Comparison of ENCODE assay signal across 19 cellular contexts in the genomic region with DNA sequence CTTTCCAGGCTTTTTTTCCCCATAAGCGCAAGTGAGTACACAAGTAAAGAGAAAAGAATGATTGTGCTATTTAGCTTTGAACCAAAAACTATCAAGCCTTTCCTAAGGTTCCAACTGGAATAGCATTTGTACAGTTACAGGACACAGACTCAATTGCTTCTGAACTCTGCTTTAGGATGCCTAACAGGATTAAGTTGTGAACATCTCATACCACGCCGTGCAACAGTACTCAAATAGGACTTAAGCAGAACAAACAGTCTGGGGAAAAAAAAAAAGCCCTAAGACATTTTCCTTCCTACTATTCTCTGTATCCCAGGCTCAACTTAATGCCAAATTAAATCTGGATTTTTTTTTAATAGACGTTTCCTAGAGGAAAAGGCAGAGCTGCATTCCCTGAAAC.
DNase-seq lines count a peak whose midpoint lies in the region; ATAC-seq and TF ChIP-seq lines count a peak whose summit lies in the region.
"Had no signal": no experiment of that assay in that cellular context is flagged by ENCODE, and none has a peak within 500 bp of the region (broad histone marks: within the 10 kb centered on the region; RNA-seq: fewer than 3 reads in every experiment).

No MANE protein-coding gene starts in this region.

- H3K9ac ChIP-seq in rectal smooth muscle tissue (ENCODE audit: low read length), result no peak overlapping the region
- H3K9ac ChIP-seq: BLaER1 had no signal

- H3K4me1 ChIP-seq in heart left ventricle (peaks cover 0 to 79% (median 48%) of the 10 kb centered on the region in 12 donors), esophagus (ENCODE audit: control insufficient read depth in 2 of 2, insufficient read depth in 2 of 2, low read length in 1 of 2) (peaks cover 2 to 6% of the 10 kb centered on the region in 2 donors), rectal smooth muscle tissue (ENCODE audit: control insufficient read depth, insufficient read depth, low read length) (peaks cover 38% of the 10 kb centered on the region), transverse colon (peaks cover 11 to 56% (median 19%) of the 10 kb centered on the region in 4 donors)

- no peak overlapping the region for H3K4me3 ChIP-seq in heart left ventricle
- no peak overlapping the region for H3K4me3 ChIP-seq in esophagus (ENCODE audit: low read depth in 1 of 2, low read length in 2 of 2)
- H3K4me3 ChIP-seq in rectal smooth muscle tissue (ENCODE audit: low read length), result no peak overlapping the region
- no peak overlapping the region for H3K4me3 ChIP-seq in transverse colon
- H3K4me3 ChIP-seq: BLaER1 had no signal

- intact Hi-C loops in heart left ventricle (cut with DNase I), result no loop called here
- intact Hi-C loops in Right ventricle myocardium inferior (cut with DNase I), result no loop called here
- intact Hi-C loops in transverse colon (cut with DNase I; ENCODE audit: low total_unique reads), result no loop called here

- H3K27me3 Mint-ChIP-seq in activated CD4-positive, alpha-beta memory T cell treated with anti-CD3 and anti-CD28 coated beads, Interleukin-2, amount 10 ng/mL, durations not matched to agents 7 days and 5 days, result no peaks in the 10 kb centered on the region

- no peak overlapping the region for H3K27ac Mint-ChIP-seq in activated CD4-positive, alpha-beta memory T cell treated with anti-CD3 and anti-CD28 coated beads, Interleukin-2, amount 10 ng/mL, durations not matched to agents 7 days and 5 days
- H3K27ac Mint-ChIP-seq: CD8-positive, alpha-beta T cell had no signal

- no peak for DNase-seq in heart left ventricle
- no peak for DNase-seq in Right ventricle myocardium inferior (ENCODE audit: missing footprints)
- no peak for DNase-seq in transverse colon
- no peak for DNase-seq in activated CD4-positive, alpha-beta memory T cell treated with anti-CD3 and anti-CD28 coated beads, Interleukin-2, amount 10 ng/mL, durations not matched to agents 7 days and 5 days
- DNase-seq in NAMALWA (ENCODE audit: low spot score), result no peak
- DNase-seq in stimulated activated CD4-positive, alpha-beta T cell treated with anti-CD3 and anti-CD28 coated beads, Interleukin-2, amount 100 ng/mL, for 24 hours, result no peak
- DNase-seq: CD8-positive, alpha-beta T cell; DMS79; H9; NCI-H187; NCI-H345; NCI-H526; NK-92 treated with Interleukin-12 subunit alpha and Interleukin-12 subunit beta, amount 100 ng/mL, for 24 hours; RPMI8226 had no signal

- in situ Hi-C loops in transverse colon (cut with MboI; ENCODE audit: low pct_ligation_motif_present in 1 of 4, low pct_unique_long_range_greater_than_20kb in 1 of 4, low sequenced_read_pairs in 3 of 4), result no loop called here

- POLR2A ChIA-PET in activated CD4-positive, alpha-beta memory T cell treated with anti-CD3 and anti-CD28 coated beads, Interleukin-2, amount 10 ng/mL, durations not matched to agents 7 days and 5 days (lab: Charles Lee), result no interaction called here

- no peak overlapping the region for H3K4me3 Mint-ChIP-seq in activated CD4-positive, alpha-beta memory T cell treated with anti-CD3 and anti-CD28 coated beads, Interleukin-2, amount 10 ng/mL, durations not matched to agents 7 days and 5 days
- H3K4me3 Mint-ChIP-seq: CD8-positive, alpha-beta T cell; H9 had no signal

- H3K36me3 Mint-ChIP-seq in activated CD4-positive, alpha-beta memory T cell treated with anti-CD3 and anti-CD28 coated beads, Interleukin-2, amount 10 ng/mL, durations not matched to agents 7 days and 5 days (ENCODE audit: low read depth), result no peaks in the 10 kb centered on the region
- H3K36me3 Mint-ChIP-seq: CD8-positive, alpha-beta T cell had no signal

- CTCF ChIA-PET in activated CD4-positive, alpha-beta memory T cell treated with anti-CD3 and anti-CD28 coated beads, Interleukin-2, amount 10 ng/mL, durations not matched to agents 7 days and 5 days (lab: Charles Lee), result no interaction called here

- H3K36me3 ChIP-seq in heart left ventricle, result peaks cover 0 to 52% (median 20%) of the 10 kb centered on the region in 9 donors
- H3K36me3 ChIP-seq in esophagus (ENCODE audit: control insufficient read depth in 2 of 2, insufficient read depth in 2 of 2, low read length in 1 of 2), result no peaks in the 10 kb centered on the region
- H3K36me3 ChIP-seq in rectal smooth muscle tissue (ENCODE audit: control insufficient read depth, insufficient read depth, low read length), result no peaks in the 10 kb centered on the region
- H3K36me3 ChIP-seq in transverse colon, result peaks cover 0 to 12% (median 0%) of the 10 kb centered on the region in 4 donors

- TF ChIP-seq POLR2A in heart left ventricle (IDR thresholded peaks at IDR 0.05) (no peak), transverse colon (IDR thresholded peaks at IDR 0.05) (no peak)

- WGBS in heart left ventricle, 4 donors, result 40 to 63% (median 58%) methylated on average over 4 of the region's 4 CpGs
- WGBS in esophagus, 2 donors, result 58 to 66% methylated on average over 4 of the region's 4 CpGs
- 72 to 76% methylated on average over 4 of the region's 4 CpGs for WGBS in transverse colon (ENCODE audit: low coverage in 1 of 2), 2 donors

- peak overlapping the region in 10 of 12 donors; percentile 12 to 77 (median 34) for H3K27ac ChIP-seq in heart left ventricle
- H3K27ac ChIP-seq in esophagus (ENCODE audit: low read depth in 2 of 2, low read length in 1 of 2), result peak overlapping the region; percentile 24 to 57
- peak overlapping the region; percentile 67 for H3K27ac ChIP-seq in rectal smooth muscle tissue (ENCODE audit: low read depth, low read length)
- H3K27ac ChIP-seq in transverse colon, result peak overlapping the region; percentile 44 to 75 (median 68)
- H3K27ac ChIP-seq: 22Rv1, BLaER1, HL-60 had no signal

- H3K4me1 Mint-ChIP-seq in activated CD4-positive, alpha-beta memory T cell treated with anti-CD3 and anti-CD28 coated beads, Interleukin-2, amount 10 ng/mL, durations not matched to agents 7 days and 5 days, result peaks cover 9% of the 10 kb centered on the region

- H3K9me3 ChIP-seq in heart left ventricle (no peaks in the 10 kb centered on the region), esophagus (ENCODE audit: control insufficient read depth in 2 of 2, insufficient read depth in 1 of 2, low read depth in 1 of 2, low read length in 1 of 2) (peaks cover 0 to 2% of the 10 kb centered on the region in 2 donors), transverse colon (no peaks in the 10 kb centered on the region)

- no peak for TF ChIP-seq EP300 in transverse colon (IDR thresholded peaks at IDR 0.05; ENCODE audit: low read depth)

- ATAC-seq in heart left ventricle (no peak), Right ventricle myocardium inferior (no peak)
- ATAC-seq: CD8-positive, alpha-beta T cell had no signal

- TF ChIP-seq CTCF in heart left ventricle (IDR thresholded peaks at IDR 0.05) (no peak), transverse colon (IDR thresholded peaks at IDR 0.05) (no peak)

- H3K27me3 ChIP-seq in heart left ventricle (no peaks in the 10 kb centered on the region), esophagus (ENCODE audit: control insufficient read depth in 1 of 2, insufficient read depth in 2 of 2, low read length in 2 of 2) (no peaks in the 10 kb centered on the region), rectal smooth muscle tissue (ENCODE audit: control insufficient read depth, insufficient read depth, low read length) (no peaks in the 10 kb centered on the region), transverse colon (no peaks in the 10 kb centered on the region)
- H3K27me3 ChIP-seq: BLaER1 had no signal

- H3K9me3 Mint-ChIP-seq in activated CD4-positive, alpha-beta memory T cell treated with anti-CD3 and anti-CD28 coated beads, Interleukin-2, amount 10 ng/mL, durations not matched to agents 7 days and 5 days, result no peaks in the 10 kb centered on the region
- H3K9me3 Mint-ChIP-seq: CD8-positive, alpha-beta T cell; H9 had no signal
